19 cellular contexts compared by ENCODE assay signal in genomic region chr1:61427516-61427915, GRCh38.
DNase-seq lines count a peak whose midpoint lies in the region; ATAC-seq and TF ChIP-seq lines count a peak whose summit lies in the region.
"Had no signal": no experiment of that assay in that cellular context is flagged by ENCODE, and none has a peak within 500 bp of the region (broad histone marks: within the 10 kb centered on the region; RNA-seq: fewer than 3 reads in every experiment).

No MANE protein-coding gene starts in this region.

- no peak for TF ChIP-seq CTCF in right atrium auricular region (IDR thresholded peaks at IDR 0.05)
- TF ChIP-seq CTCF in type B pancreatic cell (conservative IDR thresholded peaks at IDR 0.05): no peak

- H3K4me1 Mint-ChIP-seq in type B pancreatic cell (ENCODE audit: unreplicated experiment): peaks cover 45% of the 10 kb centered on the region

- DNase-seq in left cardiac atrium (no peak), Right ventricle myocardium superior (no peak), NCI-H524 (lab: John Stamatoyannopoulos, UW) (peak; percentile 15 to 33), right atrium auricular region (ENCODE audit: low spot score) (no peak), type B pancreatic cell (ENCODE audit: extremely low spot score, unreplicated experiment) (no peak)
- no peak for DNase-seq in stimulated activated CD4-positive, alpha-beta T cell treated with anti-CD3 and anti-CD28 coated beads, Interleukin-2, amount 100 ng/mL, for 48 hours
- DNase-seq: DMS153; DND-41; Karpas-422; NCI-H1092; NCI-H1417 treated with DMSO at 0.1 percent for 48 hours; NCI-H1694 treated with DMSO at 0.1 percent for 48 hours; NCI-H2081; NCI-H526 treated with DMSO at 0.1 percent for 48 hours; NK-92 treated with Interleukin-12 subunit alpha and Interleukin-12 subunit beta, amount 100 ng/mL, for 24 hours; PC-3 had no signal

- no peaks in the 10 kb centered on the region for H3K27me3 Mint-ChIP-seq in type B pancreatic cell

- no peaks in the 10 kb centered on the region for H3K9me3 ChIP-seq in right atrium auricular region

- ATAC-seq in left cardiac atrium (peak; percentile 18 to 23), Right ventricle myocardium superior (ENCODE audit: poor library complexity) (no peak), HG03432 (IDR thresholded peaks at IDR 0.05; ENCODE audit: unreplicated experiment) (no peak)
- ATAC-seq: PC-3 had no signal

- no peak overlapping the region for H3K4me3 ChIP-seq in right atrium auricular region

- peak overlapping the region; percentile 3 for H3K27ac Mint-ChIP-seq in type B pancreatic cell
- H3K27ac Mint-ChIP-seq: IgD-negative memory B cell had no signal

- no peaks in the 10 kb centered on the region for H3K27me3 ChIP-seq in right atrium auricular region

- peaks cover 0 to 56% of the 10 kb centered on the region in 2 donors for H3K4me1 ChIP-seq in right atrium auricular region

- H3K27ac ChIP-seq in right atrium auricular region: peak overlapping the region; percentile 62 to 72
- H3K27ac ChIP-seq: HL-60 had no signal

- peaks cover 2% of the 10 kb centered on the region for H3K36me3 ChIP-seq in right atrium auricular region

- peaks cover 11% of the 10 kb centered on the region for H3K36me3 Mint-ChIP-seq in type B pancreatic cell

- peak overlapping the region; percentile 50 for H3K4me3 Mint-ChIP-seq in type B pancreatic cell
- H3K4me3 Mint-ChIP-seq: IgD-negative memory B cell had no signal

- H3K9me3 Mint-ChIP-seq in type B pancreatic cell: peaks cover 4% of the 10 kb centered on the region
- H3K9me3 Mint-ChIP-seq: IgD-negative memory B cell had no signal

- intact Hi-C loops in left cardiac atrium (cut with DNase I) (no loop called here), Right ventricle myocardium superior (cut with DNase I) (no loop called here)

Comparison
In these comparisons a context has a peak if more than half of its experiments do, and no peak if none do; other contexts are left out.
1. ATAC-seq: peak in left cardiac atrium (2 of 2); none in Right ventricle myocardium superior (single experiment) and HG03432 (single experiment).
2. DNase-seq: peak in NCI-H524 (2 of 2); none in left cardiac atrium (single experiment), Right ventricle myocardium superior (single experiment), right atrium auricular region (single experiment), type B pancreatic cell (single experiment) and stimulated activated CD4-positive, alpha-beta T cell treated with anti-CD3 and anti-CD28 coated beads, Interleukin-2, amount 100 ng/mL, for 48 hours (0 of 2).